1 cellular context compared by ENCODE assay signal in genomic region chr10:16817125-16818019, GRCh38.
A peak's percentile ranks its signal among the peaks of the same experiment; 100 is the strongest.
TF ChIP-seq lines count a peak whose summit lies in the region.

Gene RSU1, minus strand, starts transcription at chr10:16817424. Its CDS starts 343 bp downstream, at chr10:16817081.

TF ChIP-seq in HEK293, 187 proteins besides CTCF, POLR2A, EP300 and RAD21 (continued from another document and continues in another):
- no peak for TF ChIP-seq ZNF302 (tag by site-specific recombination; IDR thresholded peaks at IDR 0.05; ENCODE audit: low read depth)
- no peak for TF ChIP-seq ZNF701 (tag by site-specific recombination; IDR thresholded peaks at IDR 0.05)
- no peak for TF ChIP-seq HOXC10 (CRISPR knock-in tag; IDR thresholded peaks at IDR 0.05)
- TF ChIP-seq ZBTB26 (tag by site-specific recombination; optimal IDR thresholded peaks at IDR 0.05), result peak; percentile 2
- peak; percentile 50; the same call in 1 of the 2 replicates for TF ChIP-seq PRDM1 (tag by site-specific recombination; IDR thresholded peaks at IDR 0.05)
- TF ChIP-seq ZNF391 (tag by site-specific recombination; IDR thresholded peaks at IDR 0.05; ENCODE audit: borderline replicate concordance, low read depth), result no peak
- no peak for TF ChIP-seq ZNF114 (tag by site-specific recombination; IDR thresholded peaks at IDR 0.05)
- 0 out of 2 replicates have a peak, but pooled peaks have one; percentile 28 for TF ChIP-seq ZNF324 (tag by site-specific recombination; IDR thresholded peaks at IDR 0.05)
- TF ChIP-seq ZNF707 (tag by site-specific recombination; IDR thresholded peaks at IDR 0.05), result no peak
- TF ChIP-seq ZNF184 (tag by site-specific recombination; IDR thresholded peaks at IDR 0.05), result peak; percentile 80
- TF ChIP-seq ZBTB21 (tag by site-specific recombination; IDR thresholded peaks at IDR 0.05), result peak; percentile 53; the same call in 1 of the 2 replicates
- TF ChIP-seq GLI2 (tag by site-specific recombination; IDR thresholded peaks at IDR 0.05; ENCODE audit: borderline replicate concordance, low read depth), result no peak
- TF ChIP-seq ZNF350 (tag by site-specific recombination; IDR thresholded peaks at IDR 0.05), result no peak
- TF ChIP-seq ZNF513 (tag by site-specific recombination; IDR thresholded peaks at IDR 0.05), result no peak
- TF ChIP-seq ZNF366 (tag by site-specific recombination; conservative IDR thresholded peaks at IDR 0.05), result no peak
- peak; percentile 96 for TF ChIP-seq ZNF600 (tag by site-specific recombination; IDR thresholded peaks at IDR 0.05)
- no peak for TF ChIP-seq GLI4 (tag by site-specific recombination; IDR thresholded peaks at IDR 0.05)
- no peak for TF ChIP-seq ZNF585B (tag by site-specific recombination; IDR thresholded peaks at IDR 0.05)
- TF ChIP-seq KLF10 (tag by site-specific recombination; IDR thresholded peaks at IDR 0.05), result no peak
- TF ChIP-seq SP3 (tag by site-specific recombination; IDR thresholded peaks at IDR 0.05), result peak; percentile 85
- no peak for TF ChIP-seq ZNF398 (tag by site-specific recombination; IDR thresholded peaks at IDR 0.05)
- no peak for TF ChIP-seq BCL6B (tag by site-specific recombination; IDR thresholded peaks at IDR 0.05)
- TF ChIP-seq RBAK (tag by site-specific recombination; IDR thresholded peaks at IDR 0.05), result no peak
- no peak for TF ChIP-seq ZNF488 (tag by site-specific recombination; IDR thresholded peaks at IDR 0.05)
- peak; percentile 93 for TF ChIP-seq ZFHX2 (tag by site-specific recombination; conservative IDR thresholded peaks at IDR 0.05)
- no peak for TF ChIP-seq WT1 (tag by site-specific recombination; IDR thresholded peaks at IDR 0.05)
- 0 out of 2 replicates have a peak, but pooled peaks have one; percentile 35 for TF ChIP-seq ZNF639 (tag by site-specific recombination; IDR thresholded peaks at IDR 0.05)
- TF ChIP-seq KLF1 (tag by site-specific recombination; IDR thresholded peaks at IDR 0.05), result peak; percentile 25; the same call in 1 of the 2 replicates
- no peak for TF ChIP-seq ZSCAN4 (tag by site-specific recombination; IDR thresholded peaks at IDR 0.05)
- no peak for TF ChIP-seq ZNF211 (tag by site-specific recombination; IDR thresholded peaks at IDR 0.05; ENCODE audit: low read depth)
- TF ChIP-seq ZNF311 (tag by site-specific recombination; IDR thresholded peaks at IDR 0.05; ENCODE audit: borderline replicate concordance), result no peak
- TF ChIP-seq ZSCAN5A (tag by site-specific recombination; IDR thresholded peaks at IDR 0.05), result no peak
- no peak for TF ChIP-seq ZBTB10 (tag by site-specific recombination; IDR thresholded peaks at IDR 0.05)
- no peak for TF ChIP-seq ZNF202 (tag by site-specific recombination; IDR thresholded peaks at IDR 0.05; ENCODE audit: borderline replicate concordance)
- TF ChIP-seq ZNF37A (tag by site-specific recombination; IDR thresholded peaks at IDR 0.05), result no peak
- no peak for TF ChIP-seq HIC1 (tag by site-specific recombination; IDR thresholded peaks at IDR 0.05)
